Comparison of ENCODE assay signal across 20 cellular contexts in genomic region chr20:44592366-44592765, GRCh38. TPM values are rescaled to one million over a fixed set of nuclear protein-coding genes. Genes with fewer than 3 reads are reported as not detected.
DNase-seq lines count a peak whose midpoint lies in the region; ATAC-seq, FAIRE-seq and TF ChIP-seq lines count a peak whose summit lies in the region.
"Had no signal": no experiment of that assay in that cellular context is flagged by ENCODE, and none has a peak within 500 bp of the region (broad histone marks: within the 10 kb centered on the region; RNA-seq: fewer than 3 reads in every experiment).

No MANE protein-coding gene starts in this region.

- H2AK5ac ChIP-seq in neuronal stem cell (ENCODE audit: low read depth, low read length): no peak overlapping the region

- H3K14ac ChIP-seq in neuronal stem cell (ENCODE audit: low read length): no peak overlapping the region

- no peaks in the 10 kb centered on the region for H3K79me1 ChIP-seq in neuronal stem cell (ENCODE audit: low read depth, low read length)

- H3K27me3 ChIP-seq in left ventricle myocardium inferior (ENCODE audit: low read depth): no peaks in the 10 kb centered on the region
- H3K27me3 ChIP-seq in RWPE2 (ENCODE audit: insufficient read depth, poor library complexity, severe bottlenecking): no peaks in the 10 kb centered on the region
- no peaks in the 10 kb centered on the region for H3K27me3 ChIP-seq in neuronal stem cell (ENCODE audit: control insufficient read depth in 3 of 3, insufficient read depth in 3 of 3, low read depth in 1 of 3, low read length in 3 of 3)

- H3K4me2 ChIP-seq in neuronal stem cell (ENCODE audit: insufficient read depth, low read length, poor library complexity, severe bottlenecking): no peak overlapping the region

- no peak overlapping the region for H2BK15ac ChIP-seq in neuronal stem cell (ENCODE audit: low read length)

- no peak overlapping the region for H3K4me3 Mint-ChIP-seq in activated CD8-positive, alpha-beta T cell treated with anti-CD3 and anti-CD28 coated beads, Interleukin-2, amount 10 ng/mL, durations not matched to agents 7 days and 5 days
- no peak overlapping the region for H3K4me3 Mint-ChIP-seq in activated T-helper 17 cell treated with anti-CD3 and anti-CD28 coated beads, Interleukin-2, amount 50 U/mL, for 72 hours

- ATAC-seq in Right ventricle myocardium inferior: no peak
- no peak for ATAC-seq in RWPE2 (ENCODE audit: low read depth)
- no peak for ATAC-seq in HG02973 (IDR thresholded peaks at IDR 0.05; ENCODE audit: unreplicated experiment)
- no peak for ATAC-seq in activated CD8-positive, alpha-beta T cell treated with anti-CD3 and anti-CD28 coated beads, Interleukin-2, amount 10 ng/mL, durations not matched to agents 7 days and 5 days
- ATAC-seq in activated T-helper 17 cell treated with anti-CD3 and anti-CD28 coated beads, Interleukin-2, amount 50 U/mL, for 72 hours (replicated peaks): no peak
- ATAC-seq: GM12878 had no signal

- DNase-seq in left ventricle myocardium inferior (no peak), Right ventricle myocardium inferior (ENCODE audit: missing footprints) (no peak), RWPE2 (ENCODE audit: low spot score) (peak; percentile 55), neuronal stem cell (ENCODE audit: low spot score) (no peak), urothelium cell line (ENCODE audit: low spot score) (no peak)
- no peak for DNase-seq in activated CD8-positive, alpha-beta T cell treated with anti-CD3 and anti-CD28 coated beads, Interleukin-2, amount 10 ng/mL, durations not matched to agents 7 days and 5 days
- DNase-seq: DMS 273 treated with DMSO at 0.1 percent for 48 hours, GDM1, KG1, NCI-H1092, NCI-H146, NCI-H2081 treated with DMSO at 0.1 percent for 48 hours, NCI-H82, SIG-M5 had no signal

- peak overlapping the region; percentile 94 for H3K27ac ChIP-seq in left ventricle myocardium inferior (replicated peaks)
- H3K27ac ChIP-seq in RWPE2 (ENCODE audit: poor library complexity, severe bottlenecking): no peak overlapping the region
- H3K27ac ChIP-seq in neuronal stem cell (replicated peaks; ENCODE audit: low read length): no peak overlapping the region
- H3K27ac ChIP-seq: C4-2B had no signal

- H3K23ac ChIP-seq in neuronal stem cell (ENCODE audit: low read depth, low read length, poor library complexity): no peak overlapping the region

- no peak overlapping the region for H2BK5ac ChIP-seq in neuronal stem cell (ENCODE audit: low read length)

- H3K36me3 Mint-ChIP-seq in activated CD8-positive, alpha-beta T cell treated with anti-CD3 and anti-CD28 coated beads, Interleukin-2, amount 10 ng/mL, durations not matched to agents 7 days and 5 days (ENCODE audit: low read depth): no peaks in the 10 kb centered on the region
- no peaks in the 10 kb centered on the region for H3K36me3 Mint-ChIP-seq in activated T-helper 17 cell treated with anti-CD3 and anti-CD28 coated beads, Interleukin-2, amount 50 U/mL, for 72 hours (ENCODE audit: low read depth)

- no peak overlapping the region for H4K8ac ChIP-seq in neuronal stem cell (ENCODE audit: low read depth, low read length)

- CTCF ChIA-PET in activated CD8-positive, alpha-beta T cell treated with anti-CD3 and anti-CD28 coated beads, Interleukin-2, amount 10 ng/mL, durations not matched to agents 7 days and 5 days (lab: Charles Lee): no interaction called here

- no peak overlapping the region for H2BK12ac ChIP-seq in neuronal stem cell (ENCODE audit: low read length)

- POLR2A ChIA-PET in activated CD8-positive, alpha-beta T cell treated with anti-CD3 and anti-CD28 coated beads, Interleukin-2, amount 10 ng/mL, durations not matched to agents 7 days and 5 days (lab: Charles Lee): no interaction called here

- TF ChIP-seq CTCF in left ventricle myocardium inferior (IDR thresholded peaks at IDR 0.05; ENCODE audit: borderline replicate concordance): no peak
- no peak for TF ChIP-seq CTCF in RWPE2 (IDR thresholded peaks at IDR 0.05; ENCODE audit: poor library complexity, severe bottlenecking)

- H2AFZ ChIP-seq in neuronal stem cell (ENCODE audit: low read length): no peak overlapping the region

- H3K4me1 ChIP-seq in left ventricle myocardium inferior (peaks cover 93% of the 10 kb centered on the region), RWPE2 (ENCODE audit: insufficient read depth, poor library complexity, severe bottlenecking) (no peaks in the 10 kb centered on the region), neuronal stem cell (ENCODE audit: control insufficient read depth in 2 of 2, insufficient read depth in 1 of 2, low read depth in 1 of 2, low read length in 2 of 2) (no peaks in the 10 kb centered on the region)
- H3K4me1 ChIP-seq: HAP-1 had no signal

- WGBS in neuronal stem cell (ENCODE audit: extremely low coverage in 2 of 2, insufficient read length in 2 of 2, insufficient replicate concordance in 1 of 2), 2 donors: no CpG with 5 or more reads among the region's 3 CpGs

- no peak overlapping the region for H4K91ac ChIP-seq in neuronal stem cell (ENCODE audit: low read depth, low read length, poor library complexity)

- H3K27ac Mint-ChIP-seq in activated CD8-positive, alpha-beta T cell treated with anti-CD3 and anti-CD28 coated beads, Interleukin-2, amount 10 ng/mL, durations not matched to agents 7 days and 5 days: no peak overlapping the region
- H3K27ac Mint-ChIP-seq in activated T-helper 17 cell treated with anti-CD3 and anti-CD28 coated beads, Interleukin-2, amount 50 U/mL, for 72 hours: no peak overlapping the region

- H3K4me3 ChIP-seq in left ventricle myocardium inferior: no peak overlapping the region
- no peak overlapping the region for H3K4me3 ChIP-seq in RWPE2 (ENCODE audit: severe bottlenecking)
- H3K4me3 ChIP-seq in neuronal stem cell (ENCODE audit: low read length in 2 of 2): no peak overlapping the region
- H3K4me3 ChIP-seq: GM12878, HAP-1 had no signal

- peak; percentile 5 for FAIRE-seq in urothelium cell line (lab: Jason Lieb, UNC)
- FAIRE-seq: GM12878, RCC 7860 had no signal

- H3K18ac ChIP-seq in neuronal stem cell (ENCODE audit: low read length): no peak overlapping the region

- H2BK120ac ChIP-seq in neuronal stem cell (ENCODE audit: low read depth, low read length): no peak overlapping the region

- peak overlapping the region; percentile 34 for H3K9ac ChIP-seq in neuronal stem cell (ENCODE audit: low read depth, low read length, poor library complexity)

- intact Hi-C loops in left ventricle myocardium inferior (cut with micrococcal nuclease) (loop anchor here (10.0 kb wide), 1 partner anchor 58 kb away; no protein-coding TSS in a partner anchor), Right ventricle myocardium inferior (cut with DNase I) (no loop called here)

- peaks cover 3% of the 10 kb centered on the region for H3K27me3 Mint-ChIP-seq in activated CD8-positive, alpha-beta T cell treated with anti-CD3 and anti-CD28 coated beads, Interleukin-2, amount 10 ng/mL, durations not matched to agents 7 days and 5 days (ENCODE audit: low read depth)
- no peaks in the 10 kb centered on the region for H3K27me3 Mint-ChIP-seq in activated T-helper 17 cell treated with anti-CD3 and anti-CD28 coated beads, Interleukin-2, amount 50 U/mL, for 72 hours

- no peaks in the 10 kb centered on the region for H3K9me3 ChIP-seq in left ventricle myocardium inferior (replicated peaks)
- no peaks in the 10 kb centered on the region for H3K9me3 ChIP-seq in RWPE2 (ENCODE audit: severe bottlenecking)
- H3K9me3 ChIP-seq in neuronal stem cell (replicated peaks in 1 of 2; ENCODE audit: control insufficient read depth in 2 of 2, insufficient read depth in 1 of 2, low read depth in 1 of 2, low read length in 2 of 2): no peaks in the 10 kb centered on the region
- H3K9me3 ChIP-seq: HAP-1 had no signal

- no peaks in the 10 kb centered on the region for H3K4me1 Mint-ChIP-seq in activated CD8-positive, alpha-beta T cell treated with anti-CD3 and anti-CD28 coated beads, Interleukin-2, amount 10 ng/mL, durations not matched to agents 7 days and 5 days (ENCODE audit: low read depth)
- no peaks in the 10 kb centered on the region for H3K4me1 Mint-ChIP-seq in activated T-helper 17 cell treated with anti-CD3 and anti-CD28 coated beads, Interleukin-2, amount 50 U/mL, for 72 hours

- H3K4ac ChIP-seq in neuronal stem cell (ENCODE audit: low read length): no peak overlapping the region

- no peaks in the 10 kb centered on the region for H3K9me3 Mint-ChIP-seq in activated CD8-positive, alpha-beta T cell treated with anti-CD3 and anti-CD28 coated beads, Interleukin-2, amount 10 ng/mL, durations not matched to agents 7 days and 5 days (ENCODE audit: insufficient read depth)
- H3K9me3 Mint-ChIP-seq in activated T-helper 17 cell treated with anti-CD3 and anti-CD28 coated beads, Interleukin-2, amount 50 U/mL, for 72 hours: no peaks in the 10 kb centered on the region

- peaks cover 39% of the 10 kb centered on the region for H3K36me3 ChIP-seq in left ventricle myocardium inferior
- no peaks in the 10 kb centered on the region for H3K36me3 ChIP-seq in RWPE2 (ENCODE audit: low read depth)
- peaks cover 5 to 29% of the 10 kb centered on the region in 2 donors for H3K36me3 ChIP-seq in neuronal stem cell (replicated peaks in 1 of 2; ENCODE audit: control insufficient read depth in 2 of 2, insufficient read depth in 2 of 2, low read length in 2 of 2)
- H3K36me3 ChIP-seq: HAP-1 had no signal

RNA-seq across cellular contexts. Expression of gene PKIG, which starts 10.0 kb away (rescaled TPM):
- 172 TPM for total RNA-seq in left ventricle myocardium inferior
- 206 TPM for total RNA-seq in Right ventricle myocardium inferior
- 77.0 TPM for polyA plus RNA-seq in neuronal stem cell (2013, experiment 1 of 2)
- polyA plus RNA-seq in neuronal stem cell (2013, experiment 2 of 2): 79.1 TPM
- total RNA-seq in activated CD8-positive, alpha-beta T cell treated with anti-CD3 and anti-CD28 coated beads, Interleukin-2, amount 10 ng/mL, durations not matched to agents 7 days and 5 days: 1 to 10 TPM; 2.1 to 2.2 TPM
- total RNA-seq in activated T-helper 17 cell treated with anti-CD3 and anti-CD28 coated beads, Interleukin-2, amount 50 U/mL, for 72 hours: 10 to 100 TPM in 1 of 2 donors, 1 to 10 TPM in 1; 4.4 to 11.9 TPM

RNA-seq across cellular contexts. Expression of gene ADA, which starts 59.1 kb away (rescaled TPM):
- total RNA-seq in left ventricle myocardium inferior (6.7 TPM), Right ventricle myocardium inferior (10.7 TPM)
- polyA plus RNA-seq in neuronal stem cell (2013, experiment 1 of 2): 25.3 TPM
- polyA plus RNA-seq in neuronal stem cell (2013, experiment 2 of 2): 24.1 TPM
- total RNA-seq in activated CD8-positive, alpha-beta T cell treated with anti-CD3 and anti-CD28 coated beads, Interleukin-2, amount 10 ng/mL, durations not matched to agents 7 days and 5 days: 100 to 1,000 TPM; 110 to 112 TPM
- total RNA-seq in activated T-helper 17 cell treated with anti-CD3 and anti-CD28 coated beads, Interleukin-2, amount 50 U/mL, for 72 hours: 10 to 100 TPM; 30.4 to 32.5 TPM

Comparison
In these comparisons a context has a peak if more than half of its experiments do, and no peak if none do; other contexts are left out.
1. RNA of gene PKIG, which starts 10.0 kb away (total RNA-seq): 206 TPM in Right ventricle myocardium inferior (single experiment) and 172 TPM in left ventricle myocardium inferior (single experiment); 4.4 to 11.9 TPM in activated T-helper 17 cell treated with anti-CD3 and anti-CD28 coated beads, Interleukin-2, amount 50 U/mL, for 72 hours and 2.1 to 2.2 TPM in activated CD8-positive, alpha-beta T cell treated with anti-CD3 and anti-CD28 coated beads, Interleukin-2, amount 10 ng/mL, durations not matched to agents 7 days and 5 days; every median in the first group is over 10 times any median in the second.